Comparison of ENCODE assay signal across 30 cellular contexts in genomic region chr2:103144837-103145236, GRCh38.
"Had no signal": no experiment of that assay in that cellular context is flagged by ENCODE, and none has a peak within 500 bp of the region (broad histone marks: within the 10 kb centered on the region; RNA-seq: fewer than 3 reads in every experiment).

No MANE protein-coding gene starts in this region.

- H3K9me3 ChIP-seq: ovary, psoas muscle, right lobe of liver, sigmoid colon, suprapubic skin, testis, tibial artery, transverse colon, upper lobe of right lung, uterus had no signal

- H3K9me3 Mint-ChIP-seq: nephron, neural progenitor cell, type B pancreatic cell had no signal

- FAIRE-seq: small intestine had no signal

- H3K4me1 Mint-ChIP-seq: nephron; stimulated activated memory B cell treated with anti-CD40 and anti-IgM and Interleukin-4, amounts not matched to agents 10 μg/mL and 1 μg/mL and 100 μg/mL, for 72 hours; stimulated activated naive CD8-positive, alpha-beta T cell treated with anti-CD3 and anti-CD28 coated beads, Interleukin-15, amount 100 ng/mL, for 72 hours had no signal

- H3K9ac ChIP-seq: neural progenitor cell, parathyroid adenoma had no signal

- DNase-seq: natural killer cell; occipital lobe; ovary; posterior cingulate gyrus; psoas muscle; right cardiac atrium; right lobe of liver; sigmoid colon; small intestine; stimulated activated CD4-positive, alpha-beta T cell treated with anti-CD3 and anti-CD28 coated beads, Interleukin-15, amount 100 ng/mL, for 24 hours; stimulated activated CD4-positive, alpha-beta T cell treated with anti-CD3 and anti-CD28 coated beads, Interleukin-2, amount 100 ng/mL, for 24 hours; stimulated activated CD4-positive, alpha-beta T cell treated with anti-CD3 and anti-CD28 coated beads, Interleukin-2, amount 100 ng/mL, for 48 hours; stimulated activated CD4-positive, alpha-beta T cell treated with anti-CD3 and anti-CD28 coated beads, Interleukin-4, amount 100 ng/mL, for 4 hours; stimulated activated CD8-positive, alpha-beta memory T cell treated with anti-CD3 and anti-CD28 coated beads, Interleukin-4, amount 100 ng/mL, for 48 hours; stimulated activated naive CD4-positive, alpha-beta T cell; stimulated activated naive CD8-positive, alpha-beta T cell treated with anti-CD3 and anti-CD28 coated beads, Interleukin-15, amount 100 ng/mL, for 72 hours; stimulated activated naive CD8-positive, alpha-beta T cell treated with anti-CD3 and anti-CD28 coated beads, Interleukin-15, Interleukin-2, amounts not matched to agents 100 U/mL and 50 U/mL, for 24 hours; substantia nigra; testis; tibial artery; transverse colon; upper lobe of right lung; uterus had no signal

- H3K27me3 ChIP-seq: neural progenitor cell, ovary, right lobe of liver, sigmoid colon, suprapubic skin, testis, tibial artery, transverse colon, upper lobe of right lung, uterus had no signal

- H3K27ac ChIP-seq: neural progenitor cell, ovary, parathyroid adenoma, psoas muscle, right lobe of liver, sigmoid colon, suprapubic skin, testis, tibial artery, transverse colon, upper lobe of right lung, uterus had no signal

- H3K27ac Mint-ChIP-seq: natural killer cell; nephron; neural progenitor cell; progenitor cell of endocrine pancreas; stimulated activated memory B cell treated with anti-CD40 and anti-IgM and Interleukin-4, amounts not matched to agents 10 μg/mL and 1 μg/mL and 100 μg/mL, for 72 hours; stimulated activated naive CD8-positive, alpha-beta T cell treated with anti-CD3 and anti-CD28 coated beads, Interleukin-15, amount 100 ng/mL, for 72 hours; type B pancreatic cell had no signal

- H3K4me3 Mint-ChIP-seq: natural killer cell; nephron; neural progenitor cell; stimulated activated memory B cell treated with anti-CD40 and anti-IgM and Interleukin-4, amounts not matched to agents 10 μg/mL and 1 μg/mL and 100 μg/mL, for 72 hours; stimulated activated naive CD8-positive, alpha-beta T cell treated with anti-CD3 and anti-CD28 coated beads, Interleukin-15, amount 100 ng/mL, for 72 hours; type B pancreatic cell had no signal

- H2AFZ ChIP-seq: neural progenitor cell, parathyroid adenoma had no signal

- H3K36me3 ChIP-seq: neural progenitor cell, ovary, right lobe of liver, sigmoid colon, suprapubic skin, tibial artery, transverse colon, upper lobe of right lung, uterus had no signal

- H3K4me3 ChIP-seq: neural progenitor cell, ovary, psoas muscle, right lobe of liver, sigmoid colon, suprapubic skin, testis, tibial artery, transverse colon, upper lobe of right lung, uterus had no signal

- H3K36me3 Mint-ChIP-seq: neural progenitor cell; stimulated activated memory B cell treated with anti-CD40 and anti-IgM and Interleukin-4, amounts not matched to agents 10 μg/mL and 1 μg/mL and 100 μg/mL, for 72 hours; type B pancreatic cell had no signal

- H3K4me2 ChIP-seq: neural progenitor cell had no signal

- H3K79me2 ChIP-seq: parathyroid adenoma had no signal

- H3K4me1 ChIP-seq: psoas muscle, right lobe of liver, sigmoid colon, suprapubic skin, testis, tibial artery, transverse colon, upper lobe of right lung, uterus had no signal

- H3K27me3 Mint-ChIP-seq: stimulated activated memory B cell treated with anti-CD40 and anti-IgM and Interleukin-4, amounts not matched to agents 10 μg/mL and 1 μg/mL and 100 μg/mL, for 72 hours; stimulated activated naive CD8-positive, alpha-beta T cell treated with anti-CD3 and anti-CD28 coated beads, Interleukin-15, amount 100 ng/mL, for 72 hours had no signal
